In the genomic region with DNA sequence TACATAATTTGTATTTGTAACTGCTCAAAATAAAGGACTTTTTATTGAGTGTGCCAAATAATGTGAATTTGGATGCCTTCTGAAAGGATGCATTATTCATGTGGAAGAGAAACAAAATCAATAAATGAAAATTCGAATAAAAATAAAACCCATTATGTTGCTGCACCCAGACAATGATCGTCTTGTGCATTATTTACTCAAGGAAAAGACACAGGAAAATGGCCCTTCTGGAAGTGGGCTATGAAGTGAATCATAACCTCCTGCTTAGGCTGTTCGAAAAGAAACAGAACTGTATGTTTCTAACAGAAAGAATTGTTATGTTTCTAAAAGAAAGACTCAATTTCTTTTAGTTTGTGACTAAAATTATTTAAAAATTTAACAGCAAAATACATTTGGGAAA, we compare ENCODE assay signal across 24 cellular contexts.
"Had no signal": no experiment of that assay in that cellular context is flagged by ENCODE, and none has a peak within 500 bp of the region (broad histone marks: within the 10 kb centered on the region; RNA-seq: fewer than 3 reads in every experiment).

No MANE protein-coding gene starts in this region.

- H3K9me3 ChIP-seq: colonic mucosa, esophagus squamous epithelium, left lung, mucosa of descending colon, neutrophil, pancreas, right lobe of liver, suprapubic skin, transverse colon, upper lobe of right lung, uterus had no signal

- H3K4me3 ChIP-seq: colonic mucosa, esophagus squamous epithelium, left lung, mucosa of descending colon, pancreas, right lobe of liver, suprapubic skin, transverse colon, upper lobe of right lung, uterus had no signal

- H3K4me1 ChIP-seq: colonic mucosa, esophagus squamous epithelium, left lung, pancreas, right lobe of liver, suprapubic skin, transverse colon, upper lobe of right lung, uterus had no signal

- FAIRE-seq: frontal cortex, pancreas, small intestine had no signal

- H3K27me3 ChIP-seq: colonic mucosa, esophagus squamous epithelium, left lung, neutrophil, pancreas, right lobe of liver, upper lobe of right lung, uterus had no signal

- DNase-seq: colonic mucosa; effector memory CD4-positive, alpha-beta T cell; erythroblast; esophagus squamous epithelium; head of caudate nucleus; left cardiac atrium; left lung; mesenchymal stem cell; mucosa of descending colon; naive B cell; pancreas; right lobe of liver; small intestine; stimulated activated CD4-positive, alpha-beta T cell treated with anti-CD3 and anti-CD28 coated beads, Interleukin-15, amount 100 ng/mL, for 24 hours; stimulated activated CD4-positive, alpha-beta T cell treated with anti-CD3 and anti-CD28 coated beads, Interleukin-2, amount 100 ng/mL, for 48 hours; stimulated activated CD8-positive, alpha-beta memory T cell treated with anti-CD3 and anti-CD28 coated beads, Interleukin-4, amount 100 ng/mL, for 48 hours; stimulated activated naive CD4-positive, alpha-beta T cell; stimulated activated naive CD8-positive, alpha-beta T cell treated with anti-CD3 and anti-CD28 coated beads, Interleukin-15, amount 100 ng/mL, for 72 hours; transverse colon; upper lobe of right lung; uterus had no signal

- H3K27ac ChIP-seq: colonic mucosa, esophagus squamous epithelium, left lung, neutrophil, pancreas, right lobe of liver, suprapubic skin, transverse colon, upper lobe of right lung, uterus had no signal

- H3K36me3 ChIP-seq: colonic mucosa, esophagus squamous epithelium, left lung, neutrophil, pancreas, right lobe of liver, suprapubic skin, transverse colon, upper lobe of right lung, uterus had no signal
